Comparison of ENCODE assay signal across 34 cellular contexts in the genomic region with DNA sequence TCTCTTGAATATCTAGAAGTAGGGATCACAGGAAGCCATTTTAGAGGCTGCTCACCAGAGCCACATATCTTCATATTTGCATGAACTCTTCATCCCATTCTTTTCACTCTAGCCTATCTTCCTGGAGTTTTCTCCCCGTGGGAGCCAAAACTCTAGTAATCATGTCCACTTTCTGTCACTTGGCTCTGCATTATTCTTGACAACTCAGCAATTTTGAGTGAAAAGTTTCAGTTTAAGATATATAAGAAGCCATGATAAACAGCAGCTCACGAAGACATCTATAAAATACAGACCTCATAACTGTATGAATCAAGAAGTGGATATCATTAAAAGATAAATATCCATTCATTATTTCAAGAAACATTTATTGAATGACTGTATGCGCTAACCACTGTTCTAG.
"Had no signal": no experiment of that assay in that cellular context is flagged by ENCODE, and none has a peak within 500 bp of the region (broad histone marks: within the 10 kb centered on the region; RNA-seq: fewer than 3 reads in every experiment).

No MANE protein-coding gene starts in this region.

- H3K27ac ChIP-seq: cardiac muscle cell, VCaP had no signal

- H3K36me3 Mint-ChIP-seq: activated CD4-positive, alpha-beta memory T cell treated with anti-CD3 and anti-CD28 coated beads for 36 hours; activated naive CD4-positive, alpha-beta T cell treated with anti-CD3 and anti-CD28 coated beads, Interleukin-2, amount 10 ng/mL, durations not matched to agents 7 days and 5 days; activated naive CD4-positive, alpha-beta T cell treated with anti-CD3 and anti-CD28 coated beads, Interleukin-2, amount 50 U/mL, for 24 hours; activated naive CD8-positive, alpha-beta T cell; activated naive CD8-positive, alpha-beta T cell treated with anti-CD3 and anti-CD28 coated beads, Interleukin-2, amount 10 ng/mL, durations not matched to agents 7 days and 5 days; brain; T-cell had no signal

- DNase-seq: activated B cell treated with CpG ODN at 0.5 μM for 24 hours; activated CD4-positive, alpha-beta memory T cell treated with anti-CD3 and anti-CD28 coated beads for 36 hours; activated CD4-positive, alpha-beta T cell treated with anti-CD3 and anti-CD28 coated beads for 4 hours; activated CD4-positive, alpha-beta T cell treated with anti-CD3 and anti-CD28 coated beads, Interleukin-2, amount 10 ng/mL, durations not matched to agents 24 days and 14 days; activated CD4-positive, alpha-beta T cell treated with anti-CD3 and anti-CD28 coated beads, Interleukin-2, amount 50 U/mL, for 1 hour; activated CD4-positive, alpha-beta T cell treated with anti-CD3 and anti-CD28 coated beads, Interleukin-2, amount 50 U/mL, for 4 hours; activated CD4-positive, CD25-positive, alpha-beta regulatory T cell treated with anti-CD3 and anti-CD28 coated beads, Interleukin-2, amount 50 U/mL, for 72 hours; activated CD8-positive, alpha-beta memory T cell treated with anti-CD3 and anti-CD28 coated beads, Interleukin-2, amount 50 U/mL, for 4 hours; activated CD8-positive, alpha-beta T cell treated with anti-CD3 and anti-CD28 coated beads for 36 hours; activated effector memory CD4-positive, alpha-beta T cell treated with Interleukin-2 at 50 U/mL for 16 hours; activated gamma-delta T cell; activated naive CD4-positive, alpha-beta T cell treated with anti-CD3 and anti-CD28 coated beads, Interleukin-2, amount 10 ng/mL, durations not matched to agents 7 days and 5 days; activated naive CD4-positive, alpha-beta T cell treated with Interleukin-2 at 50 U/mL for 16 hours; activated naive CD8-positive, alpha-beta T cell treated with anti-CD3 and anti-CD28 coated beads, Interleukin-2, amount 10 ng/mL, durations not matched to agents 7 days and 5 days; activated naive CD8-positive, alpha-beta T cell treated with anti-CD3 and anti-CD28 coated beads, Interleukin-2, amount 50 U/mL, for 24 hours; activated T-cell treated with anti-CD3 and anti-CD28 coated beads for 4 hours; activated T-cell treated with anti-CD3 and anti-CD28 coated beads, Interleukin-2, amount 50 U/mL, for 1 hour; activated T-cell treated with anti-CD3 and anti-CD28 coated beads, Interleukin-2, amount 50 U/mL, for 4 hours; amygdala; anterior cingulate cortex; caudate nucleus; cerebellar nuclear complex; T-cell; T-helper 17 cell; T1000 had no signal

- H3K4me1 Mint-ChIP-seq: activated B cell treated with CpG ODN at 0.5 μM for 24 hours; activated CD4-positive, alpha-beta T cell treated with anti-CD3 and anti-CD28 coated beads, Interleukin-2, amount 10 ng/mL, durations not matched to agents 24 days and 14 days; activated naive CD4-positive, alpha-beta T cell treated with anti-CD3 and anti-CD28 coated beads, Interleukin-2, amount 10 ng/mL, durations not matched to agents 7 days and 5 days; activated naive CD4-positive, alpha-beta T cell treated with anti-CD3 and anti-CD28 coated beads, Interleukin-2, amount 50 U/mL, for 24 hours; activated naive CD8-positive, alpha-beta T cell treated with anti-CD3 and anti-CD28 coated beads, Interleukin-2, amount 10 ng/mL, durations not matched to agents 7 days and 5 days; activated naive CD8-positive, alpha-beta T cell treated with anti-CD3 and anti-CD28 coated beads, Interleukin-2, amount 50 U/mL, for 24 hours; brain; central memory CD8-positive, alpha-beta T cell; T-cell; T-helper 17 cell had no signal

- H3K9me3 Mint-ChIP-seq: activated B cell treated with CpG ODN at 0.5 μM for 24 hours; activated CD4-positive, alpha-beta memory T cell treated with anti-CD3 and anti-CD28 coated beads for 36 hours; activated CD4-positive, alpha-beta T cell treated with anti-CD3 and anti-CD28 coated beads, Interleukin-2, amount 10 ng/mL, durations not matched to agents 24 days and 14 days; activated CD8-positive, alpha-beta T cell treated with anti-CD3 and anti-CD28 coated beads for 36 hours; activated naive CD4-positive, alpha-beta T cell treated with anti-CD3 and anti-CD28 coated beads, Interleukin-2, amount 50 U/mL, for 24 hours; activated naive CD8-positive, alpha-beta T cell treated with anti-CD3 and anti-CD28 coated beads, Interleukin-2, amount 10 ng/mL, durations not matched to agents 7 days and 5 days; activated naive CD8-positive, alpha-beta T cell treated with anti-CD3 and anti-CD28 coated beads, Interleukin-2, amount 50 U/mL, for 24 hours; activated T-helper 2 cell treated with anti-CD3 and anti-CD28 coated beads, Interferon-gamma antibody, Interleukin-2, Interleukin-4, amounts not matched to agents 10 μg/mL and 5 μg/mL and 100 μg/mL, durations not matched to agents 14 hours and 24 hours and 36 hours had no signal

- H3K27ac Mint-ChIP-seq: activated B cell treated with CpG ODN at 0.5 μM for 24 hours; activated CD4-positive, alpha-beta memory T cell treated with anti-CD3 and anti-CD28 coated beads for 36 hours; activated CD4-positive, alpha-beta T cell treated with anti-CD3 and anti-CD28 coated beads, Interleukin-2, amount 10 ng/mL, durations not matched to agents 24 days and 14 days; activated CD8-positive, alpha-beta T cell treated with anti-CD3 and anti-CD28 coated beads for 36 hours; activated naive CD4-positive, alpha-beta T cell treated with anti-CD3 and anti-CD28 coated beads, Interleukin-2, amount 10 ng/mL, durations not matched to agents 7 days and 5 days; activated naive CD4-positive, alpha-beta T cell treated with anti-CD3 and anti-CD28 coated beads, Interleukin-2, amount 50 U/mL, for 24 hours; activated naive CD8-positive, alpha-beta T cell; activated naive CD8-positive, alpha-beta T cell treated with anti-CD3 and anti-CD28 coated beads, Interleukin-2, amount 10 ng/mL, durations not matched to agents 7 days and 5 days; activated naive CD8-positive, alpha-beta T cell treated with anti-CD3 and anti-CD28 coated beads, Interleukin-2, amount 50 U/mL, for 24 hours; activated T-helper 2 cell treated with anti-CD3 and anti-CD28 coated beads, Interferon-gamma antibody, Interleukin-2, Interleukin-4, amounts not matched to agents 10 μg/mL and 5 μg/mL and 100 μg/mL, durations not matched to agents 14 hours and 24 hours and 36 hours; brain; T-cell; T-helper 17 cell had no signal

- H3K36me3 ChIP-seq: cardiac muscle cell had no signal

- H3K4me3 Mint-ChIP-seq: activated B cell treated with CpG ODN at 0.5 μM for 24 hours; activated CD4-positive, alpha-beta memory T cell treated with anti-CD3 and anti-CD28 coated beads for 36 hours; activated CD4-positive, alpha-beta T cell treated with anti-CD3 and anti-CD28 coated beads, Interleukin-2, amount 10 ng/mL, durations not matched to agents 24 days and 14 days; activated CD8-positive, alpha-beta T cell treated with anti-CD3 and anti-CD28 coated beads for 36 hours; activated naive CD4-positive, alpha-beta T cell treated with anti-CD3 and anti-CD28 coated beads, Interleukin-2, amount 10 ng/mL, durations not matched to agents 7 days and 5 days; activated naive CD4-positive, alpha-beta T cell treated with anti-CD3 and anti-CD28 coated beads, Interleukin-2, amount 50 U/mL, for 24 hours; activated naive CD8-positive, alpha-beta T cell; activated naive CD8-positive, alpha-beta T cell treated with anti-CD3 and anti-CD28 coated beads, Interleukin-2, amount 10 ng/mL, durations not matched to agents 7 days and 5 days; activated naive CD8-positive, alpha-beta T cell treated with anti-CD3 and anti-CD28 coated beads, Interleukin-2, amount 50 U/mL, for 24 hours; activated T-cell treated with anti-CD3 and anti-CD28 coated beads, Interleukin-2, amount 50 U/mL, for 4 hours; brain; central memory CD8-positive, alpha-beta T cell; T-cell; T-helper 17 cell had no signal

- H3K4me3 ChIP-seq: cardiac muscle cell had no signal

- H3K27me3 Mint-ChIP-seq: activated B cell treated with CpG ODN at 0.5 μM for 24 hours; activated CD4-positive, alpha-beta memory T cell treated with anti-CD3 and anti-CD28 coated beads for 36 hours; activated CD4-positive, alpha-beta T cell treated with anti-CD3 and anti-CD28 coated beads, Interleukin-2, amount 10 ng/mL, durations not matched to agents 24 days and 14 days; activated CD8-positive, alpha-beta T cell treated with anti-CD3 and anti-CD28 coated beads for 36 hours; activated naive CD4-positive, alpha-beta T cell treated with anti-CD3 and anti-CD28 coated beads, Interleukin-2, amount 10 ng/mL, durations not matched to agents 7 days and 5 days; activated naive CD8-positive, alpha-beta T cell treated with anti-CD3 and anti-CD28 coated beads, Interleukin-2, amount 10 ng/mL, durations not matched to agents 7 days and 5 days; activated naive CD8-positive, alpha-beta T cell treated with anti-CD3 and anti-CD28 coated beads, Interleukin-2, amount 50 U/mL, for 24 hours; brain; central memory CD8-positive, alpha-beta T cell; T-helper 17 cell had no signal

- H3K27me3 ChIP-seq: cardiac muscle cell had no signal

- ATAC-seq: activated CD8-positive, alpha-beta T cell treated with anti-CD3 and anti-CD28 coated beads for 36 hours; activated naive CD8-positive, alpha-beta T cell treated with anti-CD3 and anti-CD28 coated beads, Interleukin-2, amount 50 U/mL, for 24 hours; activated T-cell treated with anti-CD3 and anti-CD28 coated beads, Interleukin-2, amount 50 U/mL, for 4 hours; T-cell; T-helper 17 cell had no signal

- FAIRE-seq: bronchial epithelial cell, TTC549 had no signal
